9 cellular contexts compared by ENCODE assay signal in genomic region chr3:127820871-127821853, GRCh38. TPM values are rescaled to one million over a fixed set of nuclear protein-coding genes. Genes with fewer than 3 reads are reported as not detected.
DNase-seq lines count a peak whose midpoint lies in the region; ATAC-seq and TF ChIP-seq lines count a peak whose summit lies in the region.
"Had no signal": no experiment of that assay in that cellular context is flagged by ENCODE, and none has a peak within 500 bp of the region (broad histone marks: within the 10 kb centered on the region; RNA-seq: fewer than 3 reads in every experiment).

No MANE protein-coding gene starts in this region.

- H3K4me3 ChIP-seq in breast epithelium: peak overlapping the region; percentile 2 to 78 (median 74)
- peak overlapping the region; percentile 8 to 95 for H3K4me3 ChIP-seq in mesenchymal stem cell (ENCODE audit: insufficient read depth in 1 of 2, low read depth in 1 of 2, low read length in 2 of 2)

- H3K14ac ChIP-seq in mesenchymal stem cell (ENCODE audit: low read length in 2 of 2): peak overlapping the region in 1 of 2 experiments; percentile 68

- H3K9me3 ChIP-seq in breast epithelium (no peaks in the 10 kb centered on the region), mesenchymal stem cell (ENCODE audit: control insufficient read depth, low read length) (no peaks in the 10 kb centered on the region)

- no peak overlapping the region for H3K23ac ChIP-seq in mesenchymal stem cell (ENCODE audit: low read length in 2 of 2)

- peak overlapping the region; percentile 27 for H4K8ac ChIP-seq in mesenchymal stem cell (ENCODE audit: low read length)

- no peaks in the 10 kb centered on the region for H3K36me3 ChIP-seq in breast epithelium
- H3K36me3 ChIP-seq in mesenchymal stem cell (ENCODE audit: control insufficient read depth in 1 of 2, insufficient read depth in 2 of 2, low read depth in 1 of 2, low read length in 2 of 2): peaks cover 16 to 17% of the 10 kb centered on the region in 2 experiments

- H2AFZ ChIP-seq in mesenchymal stem cell (ENCODE audit: low read depth, low read length): no peak overlapping the region

- no peaks in the 10 kb centered on the region for H3K27me3 ChIP-seq in breast epithelium
- H3K27me3 ChIP-seq in mesenchymal stem cell (ENCODE audit: control insufficient read depth in 1 of 2, insufficient read depth in 1 of 2, low read length in 2 of 2): no peaks in the 10 kb centered on the region

- H2AK5ac ChIP-seq in mesenchymal stem cell (ENCODE audit: low read length, severe bottlenecking): peak overlapping the region; percentile 93

- peak overlapping the region; percentile 81 for H2BK5ac ChIP-seq in mesenchymal stem cell (ENCODE audit: low read depth, low read length, poor library complexity, severe bottlenecking)

- no peak overlapping the region for H2BK120ac ChIP-seq in mesenchymal stem cell (ENCODE audit: low read depth, low read length)

- intact Hi-C loops in breast epithelium (cut with DNase I; ENCODE audit: low total_unique reads): loop anchor here (5.0 kb wide), 1 partner anchor 129 kb away; no protein-coding TSS in a partner anchor

- peak overlapping the region in 1 of 2 experiments; percentile 87 for H3K4ac ChIP-seq in mesenchymal stem cell (ENCODE audit: low read depth in 1 of 2, low read length in 2 of 2)

- H3K9ac ChIP-seq in mesenchymal stem cell (ENCODE audit: low read length): peak overlapping the region; percentile 92
- H3K9ac ChIP-seq: KMS-11 had no signal

- no peak overlapping the region for H2BK15ac ChIP-seq in mesenchymal stem cell (ENCODE audit: low read depth, poor library complexity, severe bottlenecking)

- H3K18ac ChIP-seq in mesenchymal stem cell (ENCODE audit: low read depth in 1 of 2, low read length in 2 of 2): peak overlapping the region; percentile 28 to 69

- H2BK12ac ChIP-seq in mesenchymal stem cell (ENCODE audit: low read length in 2 of 2): peak overlapping the region in 1 of 2 experiments; percentile 82

- TF ChIP-seq CTCF in breast epithelium (IDR thresholded peaks at IDR 0.05): no peak

- peaks cover 12% of the 10 kb centered on the region for H3K79me1 ChIP-seq in mesenchymal stem cell (replicated peaks; ENCODE audit: low read length, poor library complexity, severe bottlenecking)

- TF ChIP-seq POLR2A in breast epithelium (IDR thresholded peaks at IDR 0.05): no peak

- ATAC-seq in HG03097 (IDR thresholded peaks at IDR 0.05; ENCODE audit: low FRiP score, unreplicated experiment): no peak
- ATAC-seq in HG03571 (IDR thresholded peaks at IDR 0.05; ENCODE audit: unreplicated experiment): no peak
- no peak for ATAC-seq in HG03095 (IDR thresholded peaks at IDR 0.05; ENCODE audit: unreplicated experiment)

- WGBS in mesenchymal stem cell: 58% methylated on average over 8 of the region's 11 CpGs

- H3K27ac ChIP-seq in breast epithelium (peak overlapping the region; percentile 83 to 86), mesenchymal stem cell (ENCODE audit: low read length, poor library complexity, severe bottlenecking) (peak overlapping the region; percentile 98)
- H3K27ac ChIP-seq: KMS-11 had no signal

- H4K91ac ChIP-seq in mesenchymal stem cell (ENCODE audit: low read length): peak overlapping the region; percentile 57

- H3K4me1 ChIP-seq in breast epithelium: peaks cover 7 to 28% of the 10 kb centered on the region in 2 donors
- peaks cover 29% of the 10 kb centered on the region for H3K4me1 ChIP-seq in mesenchymal stem cell (ENCODE audit: control insufficient read depth, insufficient read depth, low read depth, low read length)

- H3K4me2 ChIP-seq in mesenchymal stem cell (ENCODE audit: low read length, poor library complexity, severe bottlenecking): peak overlapping the region; percentile 93
- H3K4me2 ChIP-seq: KMS-11 had no signal

- DNase-seq in EH (ENCODE audit: low read depth): peak; percentile 55
- peak; percentile 42 for DNase-seq in LHCN-M2 (ENCODE audit: low read depth)
- DNase-seq in breast epithelium (ENCODE audit: low spot score in 2 of 2): no peak
- DNase-seq in mesenchymal stem cell: peak; percentile 64
- DNase-seq in Kasumi-1 (lab: John Stamatoyannopoulos, UW): no peak

RNA-seq across cellular contexts. Expression of gene MGLL, which starts 1.2 kb away (rescaled TPM):
- total RNA-seq in LHCN-M2 (2014; rRNA removed) (197 and 206 TPM in 2 replicates), breast epithelium (10 to 100 TPM; 25.8 to 79.5 (median 30.2) TPM)
- polyA plus RNA-seq in LHCN-M2 (2012): 221 TPM
- polyA plus RNA-seq in mesenchymal stem cell (2013, experiment 1 of 2): 81.2 TPM
- polyA plus RNA-seq in mesenchymal stem cell (2013, experiment 2 of 2): 81.4 TPM

Comparison
In these comparisons a context has a peak if more than half of its experiments do, and no peak if none do; other contexts are left out.
1. DNase-seq: peak in EH (single experiment), LHCN-M2 (single experiment) and mesenchymal stem cell (single experiment); none in breast epithelium (0 of 2) and Kasumi-1 (0 of 2).